In the genomic region with DNA sequence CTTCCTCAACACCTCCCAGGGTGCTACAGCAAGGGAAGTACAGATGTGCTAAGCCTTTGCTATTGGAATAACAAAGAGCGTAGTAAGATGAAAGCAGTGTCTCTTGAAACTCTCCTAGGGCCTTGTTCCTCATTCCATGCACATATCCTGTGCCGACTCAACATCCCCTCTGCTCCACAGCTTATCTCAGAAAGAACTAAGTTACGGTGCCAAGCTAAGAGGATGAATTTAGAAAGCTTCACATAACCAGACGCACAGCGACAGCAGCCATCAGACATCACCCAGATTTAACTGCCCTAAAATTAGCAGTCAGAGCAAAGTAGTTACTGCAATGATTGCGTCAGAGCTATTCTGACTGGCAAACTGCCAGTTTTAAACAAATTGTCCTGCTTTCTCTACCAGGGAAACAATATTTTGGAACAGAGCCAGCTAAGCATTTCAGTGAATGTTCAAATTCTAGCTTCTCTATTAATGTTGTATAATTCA, we compare ENCODE assay signal across 8 cellular contexts. TPM values are rescaled to one million over a fixed set of nuclear protein-coding genes. Genes with fewer than 3 reads are reported as not detected.
DNase-seq lines count a peak whose midpoint lies in the region; ATAC-seq and TF ChIP-seq lines count a peak whose summit lies in the region.

No MANE protein-coding gene starts in this region.

- H3K27me3 Mint-ChIP-seq in GM23338 (ENCODE audit: insufficient read depth, low read depth, poor library complexity), result peaks cover 4% of the 10 kb centered on the region
- peaks cover 21% of the 10 kb centered on the region for H3K27me3 Mint-ChIP-seq in activated T-helper 2 cell treated with anti-CD3 and anti-CD28 coated beads, Interferon-gamma antibody, Interleukin-2, Interleukin-4, amounts not matched to agents 10 μg/mL and 5 μg/mL and 100 μg/mL, durations not matched to agents 14 hours and 24 hours and 36 hours (ENCODE audit: low read depth)

- no peak for TF ChIP-seq CTCF in GM23338 (conservative IDR thresholded peaks at IDR 0.05; ENCODE audit: low read depth in 2 of 2)
- TF ChIP-seq CTCF in choroid plexus epithelial cell (conservative IDR thresholded peaks at IDR 0.05; ENCODE audit: low read depth, low read length), result no peak
- TF ChIP-seq CTCF in liver (IDR thresholded peaks at IDR 0.05; ENCODE audit: low read depth, low read length, missing input control), result no peak
- TF ChIP-seq CTCF in upper lobe of right lung (IDR thresholded peaks at IDR 0.05), result no peak

- H3K9ac ChIP-seq in liver (ENCODE audit: low read depth in 1 of 2, low read length in 2 of 2), result peak overlapping the region in 1 of 2 donors; percentile 38

- H3K9me3 ChIP-seq in liver (ENCODE audit: control insufficient read depth in 4 of 4, low read length in 3 of 4) (no peaks in the 10 kb centered on the region), upper lobe of right lung (no peaks in the 10 kb centered on the region)

- no peaks in the 10 kb centered on the region for H3K9me3 Mint-ChIP-seq in GM23338
- no peaks in the 10 kb centered on the region for H3K9me3 Mint-ChIP-seq in activated T-helper 2 cell treated with anti-CD3 and anti-CD28 coated beads, Interferon-gamma antibody, Interleukin-2, Interleukin-4, amounts not matched to agents 10 μg/mL and 5 μg/mL and 100 μg/mL, durations not matched to agents 14 hours and 24 hours and 36 hours

- DNase-seq in GM23338 (ENCODE audit: low spot score), result peak; percentile 64
- DNase-seq in NCI-H446 treated with DMSO at 0.1 percent for 48 hours (lab: John Stamatoyannopoulos, UW), result peak; percentile 87
- DNase-seq in choroid plexus epithelial cell (ENCODE audit: low read depth), result peak; percentile 92
- DNase-seq in upper lobe of right lung, result no peak
- DNase-seq in activated CD4-positive, alpha-beta T cell treated with anti-CD3 and anti-CD28 coated beads for 4 hours, result no peak
- no peak for DNase-seq in activated T-helper 2 cell treated with anti-CD3 and anti-CD28 coated beads, Interferon-gamma antibody, Interleukin-2, Interleukin-4, amounts not matched to agents 10 μg/mL and 5 μg/mL and 100 μg/mL, durations not matched to agents 14 hours and 24 hours and 36 hours (ENCODE audit: low spot score)
- no peak for DNase-seq in T-helper 2 cell

- WGBS in liver, result 26% methylated on average over 6 of the region's 6 CpGs

- TF ChIP-seq RAD21 in liver (IDR thresholded peaks at IDR 0.05), result peak; percentile 50 to 58

- no peaks in the 10 kb centered on the region for H3K36me3 Mint-ChIP-seq in GM23338 (ENCODE audit: low read depth)
- no peaks in the 10 kb centered on the region for H3K36me3 Mint-ChIP-seq in activated T-helper 2 cell treated with anti-CD3 and anti-CD28 coated beads, Interferon-gamma antibody, Interleukin-2, Interleukin-4, amounts not matched to agents 10 μg/mL and 5 μg/mL and 100 μg/mL, durations not matched to agents 14 hours and 24 hours and 36 hours (ENCODE audit: low read depth)

- peak overlapping the region; percentile 71 for H3K4me2 ChIP-seq in GM23338

- H3K9me2 ChIP-seq in GM23338 (ENCODE audit: insufficient read depth), result no peaks in the 10 kb centered on the region

- H3K4me1 ChIP-seq in GM23338 (ENCODE audit: insufficient read depth), result peaks cover 50% of the 10 kb centered on the region
- H3K4me1 ChIP-seq in liver (ENCODE audit: control insufficient read depth in 4 of 4, insufficient read depth in 4 of 4, low read length in 3 of 4), result peaks cover 1 to 12% (median 7%) of the 10 kb centered on the region in 4 donors
- peaks cover 55% of the 10 kb centered on the region for H3K4me1 ChIP-seq in upper lobe of right lung

- H3K27ac Mint-ChIP-seq in GM23338, result peak overlapping the region; percentile 73
- H3K27ac Mint-ChIP-seq in activated T-helper 2 cell treated with anti-CD3 and anti-CD28 coated beads, Interferon-gamma antibody, Interleukin-2, Interleukin-4, amounts not matched to agents 10 μg/mL and 5 μg/mL and 100 μg/mL, durations not matched to agents 14 hours and 24 hours and 36 hours, result no peak overlapping the region

- H3K79me2 ChIP-seq in GM23338 (replicated peaks; ENCODE audit: insufficient read depth), result peaks cover 53% of the 10 kb centered on the region

- H3K27ac ChIP-seq in GM23338 (ENCODE audit: low read depth) (peak overlapping the region; percentile 57; the same call in 1 of the 2 replicates), liver (ENCODE audit: low read depth in 1 of 2, low read length in 2 of 2) (peak overlapping the region; percentile 21 to 33), upper lobe of right lung (peak overlapping the region; percentile 67)

- intact Hi-C loops in upper lobe of right lung (cut with DNase I), result loop anchor here (10.0 kb wide), 2 partner anchors 176 to 756 kb away; no protein-coding TSS in a partner anchor
- intact Hi-C loops in activated T-helper 2 cell treated with anti-CD3 and anti-CD28 coated beads, Interferon-gamma antibody, Interleukin-2, Interleukin-4, amounts not matched to agents 10 μg/mL and 5 μg/mL and 100 μg/mL, durations not matched to agents 14 hours and 24 hours and 36 hours (cut with micrococcal nuclease), result no loop called here

- no peaks in the 10 kb centered on the region for H3F3A ChIP-seq in GM23338 (replicated peaks; ENCODE audit: low read depth)

- peak overlapping the region; percentile 57 for H3K4me3 Mint-ChIP-seq in GM23338
- H3K4me3 Mint-ChIP-seq in activated T-helper 2 cell treated with anti-CD3 and anti-CD28 coated beads, Interferon-gamma antibody, Interleukin-2, Interleukin-4, amounts not matched to agents 10 μg/mL and 5 μg/mL and 100 μg/mL, durations not matched to agents 14 hours and 24 hours and 36 hours (ENCODE audit: low read depth), result no peak overlapping the region

- peak overlapping the region; percentile 36 for H3K4me3 ChIP-seq in GM23338
- no peak overlapping the region for H3K4me3 ChIP-seq in choroid plexus epithelial cell (ENCODE audit: low read depth, low read length)
- H3K4me3 ChIP-seq in liver (ENCODE audit: low read depth in 1 of 3, low read length in 3 of 3), result no peak overlapping the region
- peak overlapping the region; percentile 9 for H3K4me3 ChIP-seq in upper lobe of right lung

- peaks cover 81% of the 10 kb centered on the region for H3K4me1 Mint-ChIP-seq in GM23338
- no peaks in the 10 kb centered on the region for H3K4me1 Mint-ChIP-seq in activated T-helper 2 cell treated with anti-CD3 and anti-CD28 coated beads, Interferon-gamma antibody, Interleukin-2, Interleukin-4, amounts not matched to agents 10 μg/mL and 5 μg/mL and 100 μg/mL, durations not matched to agents 14 hours and 24 hours and 36 hours (ENCODE audit: low read depth)

- ATAC-seq in GM23338 (peak; percentile 74), upper lobe of right lung (peak; percentile 77)

- H3K27me3 ChIP-seq in GM23338 (ENCODE audit: insufficient read depth) (no peaks in the 10 kb centered on the region), liver (ENCODE audit: control insufficient read depth in 4 of 4, insufficient read depth in 4 of 4, low read length in 3 of 4) (no peaks in the 10 kb centered on the region), upper lobe of right lung (no peaks in the 10 kb centered on the region)

- no peaks in the 10 kb centered on the region for H4K20me1 ChIP-seq in GM23338 (replicated peaks; ENCODE audit: insufficient read depth)

- no peaks in the 10 kb centered on the region for H3K36me3 ChIP-seq in GM23338 (ENCODE audit: insufficient read depth)
- no peaks in the 10 kb centered on the region for H3K36me3 ChIP-seq in liver (ENCODE audit: control insufficient read depth in 4 of 4, insufficient read depth in 3 of 4, low read depth in 1 of 4, low read length in 3 of 4)
- H3K36me3 ChIP-seq in upper lobe of right lung, result no peaks in the 10 kb centered on the region

- H2AFZ ChIP-seq in GM23338, result no peak overlapping the region

TF ChIP-seq in liver, 16 proteins besides CTCF, POLR2A, EP300 and RAD21:
- TF ChIP-seq TAF1 (conservative IDR thresholded peaks at IDR 0.05) (no peak), SP1 (IDR thresholded peaks at IDR 0.05) (peak; percentile 11), JUND (IDR thresholded peaks at IDR 0.05) (no peak), RXRA (IDR thresholded peaks at IDR 0.05) (no peak), FOXA2 (IDR thresholded peaks at IDR 0.05) (no peak), HNF4A (conservative IDR thresholded peaks at IDR 0.05) (no peak), EGR1 (IDR thresholded peaks at IDR 0.05; ENCODE audit: low read depth in 2 of 2) (no peak), YY1 (IDR thresholded peaks at IDR 0.05) (peak; percentile 53)
- TF ChIP-seq, protein P1, sequence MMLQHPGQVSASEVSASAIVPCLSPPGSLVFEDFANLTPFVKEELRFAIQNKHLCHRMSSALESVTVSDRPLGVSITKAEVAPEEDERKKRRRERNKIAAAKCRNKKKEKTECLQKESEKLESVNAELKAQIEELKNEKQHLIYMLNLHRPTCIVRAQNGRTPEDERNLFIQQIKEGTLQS (IDR thresholded peaks at IDR 0.05), result peak; percentile 77
- TF ChIP-seq, protein P2, sequence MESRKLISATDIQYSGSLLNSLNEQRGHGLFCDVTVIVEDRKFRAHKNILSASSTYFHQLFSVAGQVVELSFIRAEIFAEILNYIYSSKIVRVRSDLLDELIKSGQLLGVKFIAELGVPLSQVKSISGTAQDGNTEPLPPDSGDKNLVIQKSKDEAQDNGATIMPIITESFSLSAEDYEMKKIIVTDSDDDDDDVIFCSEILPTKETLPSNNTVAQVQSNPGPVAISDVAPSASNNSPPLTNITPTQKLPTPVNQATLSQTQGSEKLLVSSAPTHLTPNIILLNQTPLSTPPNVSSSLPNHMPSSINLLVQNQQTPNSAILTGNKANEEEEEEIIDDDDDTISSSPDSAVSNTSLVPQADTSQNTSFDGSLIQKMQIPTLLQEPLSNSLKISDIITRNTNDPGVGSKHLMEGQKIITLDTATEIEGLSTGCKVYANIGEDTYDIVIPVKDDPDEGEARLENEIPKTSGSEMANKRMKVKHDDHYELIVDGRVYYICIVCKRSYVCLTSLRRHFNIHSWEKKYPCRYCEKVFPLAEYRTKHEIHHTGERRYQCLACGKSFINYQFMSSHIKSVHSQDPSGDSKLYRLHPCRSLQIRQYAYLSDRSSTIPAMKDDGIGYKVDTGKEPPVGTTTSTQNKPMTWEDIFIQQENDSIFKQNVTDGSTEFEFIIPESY (IDR thresholded peaks at IDR 0.05), result no peak

RNA-seq across cellular contexts. Expression of a gene that starts 9.5 kb away (rescaled TPM):
- 12.0 and 17.0 TPM in 2 replicates for total RNA-seq in GM23338 (2014; rRNA removed; shearing (Covaris generic))
- polyA plus RNA-seq in GM23338 (2016; fragmentation: Nextera tagmentation; extraction: Ambion mirVana) (4.1 and 4.3 TPM in 2 replicates), liver (1 to 10 TPM; 2.6 to 5.4 TPM)
- total RNA-seq in liver (10 to 100 TPM in 1 of 2 donors, 1 to 10 TPM in 1; 1.9 to 18.5 TPM), upper lobe of right lung (38.3 TPM)
- total RNA-seq in activated T-helper 2 cell treated with anti-CD3 and anti-CD28 coated beads, Interferon-gamma antibody, Interleukin-2, Interleukin-4, amounts not matched to agents 10 μg/mL and 5 μg/mL and 100 μg/mL, durations not matched to agents 14 hours and 24 hours and 36 hours, result 3.4 and 3.7 TPM in 2 replicates

Comparison
In these comparisons a context has a peak if more than half of its experiments do, and no peak if none do; other contexts are left out.
1. DNase-seq: peak in GM23338 (single experiment), NCI-H446 treated with DMSO at 0.1 percent for 48 hours (single experiment) and choroid plexus epithelial cell (single experiment); none in upper lobe of right lung (single experiment), activated CD4-positive, alpha-beta T cell treated with anti-CD3 and anti-CD28 coated beads for 4 hours (0 of 2), activated T-helper 2 cell treated with anti-CD3 and anti-CD28 coated beads, Interferon-gamma antibody, Interleukin-2, Interleukin-4, amounts not matched to agents 10 μg/mL and 5 μg/mL and 100 μg/mL, durations not matched to agents 14 hours and 24 hours and 36 hours (single experiment) and T-helper 2 cell (0 of 5).
2. H3K4me3 ChIP-seq: peak in GM23338 (single experiment) and upper lobe of right lung (single experiment); none in choroid plexus epithelial cell (single experiment) and liver (0 of 3).
3. Peak in every context shown above with its lines, with median percentiles within 50 percentile points of each other: H3K27ac ChIP-seq.